In the genomic region with DNA sequence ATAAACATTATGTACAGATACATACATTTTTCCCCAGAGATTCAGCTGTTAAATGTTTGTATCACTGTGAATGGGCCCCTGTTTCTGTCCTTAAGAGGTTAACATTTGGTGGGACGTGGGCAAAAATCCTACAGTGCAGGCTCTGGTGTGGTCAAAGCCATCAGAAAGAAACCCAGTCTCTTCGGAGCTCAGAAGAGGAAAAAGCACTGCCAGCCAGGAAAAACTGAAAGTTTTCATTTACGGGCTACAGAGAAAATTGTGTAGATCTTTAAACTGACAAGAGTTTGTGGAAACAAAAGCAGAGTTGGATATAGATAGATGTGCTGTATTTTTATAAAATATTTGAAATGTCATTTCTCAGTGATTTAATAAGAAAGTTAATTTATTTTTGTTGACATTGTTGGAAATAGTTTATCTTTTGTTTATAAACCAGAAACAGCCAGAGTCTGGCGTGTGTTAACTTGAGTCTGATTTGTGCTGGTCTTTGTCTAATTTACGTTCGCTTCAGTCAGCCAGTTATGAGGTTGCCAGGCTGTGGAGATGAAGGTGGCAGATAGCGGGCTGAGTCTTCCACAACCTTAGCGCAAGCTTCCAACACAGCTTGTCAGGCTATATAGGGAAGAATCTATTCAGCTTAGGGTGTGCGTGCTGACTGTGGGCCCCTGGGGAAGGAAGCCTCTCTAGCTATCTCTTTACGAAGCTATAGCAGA, we compare ENCODE assay signal across 1 cellular context.
TF ChIP-seq lines count a peak whose summit lies in the region.

No MANE protein-coding gene starts in this region.

TF ChIP-seq in HepG2, 621 proteins besides CTCF, POLR2A, EP300 and RAD21:
- TF ChIP-seq IKZF4 (CRISPR knock-in tag; IDR thresholded peaks at IDR 0.05; ENCODE audit: borderline replicate concordance, low read depth, not compliant biosample characterization) (no peak), ZSCAN21 (CRISPR knock-in tag; IDR thresholded peaks at IDR 0.05; ENCODE audit: borderline replicate concordance) (no peak), YY1 (IDR thresholded peaks at IDR 0.05; ENCODE audit: insufficient read depth, insufficient replicate concordance, low read depth, low read length) (no peak), ZNF335 (CRISPR knock-in tag; IDR thresholded peaks at IDR 0.05) (no peak), CBX1 (IDR thresholded peaks at IDR 0.05; ENCODE audit: low read depth) (no peak), NCOA2 (CRISPR knock-in tag; IDR thresholded peaks at IDR 0.05) (no peak)
- TF ChIP-seq, protein P1, sequence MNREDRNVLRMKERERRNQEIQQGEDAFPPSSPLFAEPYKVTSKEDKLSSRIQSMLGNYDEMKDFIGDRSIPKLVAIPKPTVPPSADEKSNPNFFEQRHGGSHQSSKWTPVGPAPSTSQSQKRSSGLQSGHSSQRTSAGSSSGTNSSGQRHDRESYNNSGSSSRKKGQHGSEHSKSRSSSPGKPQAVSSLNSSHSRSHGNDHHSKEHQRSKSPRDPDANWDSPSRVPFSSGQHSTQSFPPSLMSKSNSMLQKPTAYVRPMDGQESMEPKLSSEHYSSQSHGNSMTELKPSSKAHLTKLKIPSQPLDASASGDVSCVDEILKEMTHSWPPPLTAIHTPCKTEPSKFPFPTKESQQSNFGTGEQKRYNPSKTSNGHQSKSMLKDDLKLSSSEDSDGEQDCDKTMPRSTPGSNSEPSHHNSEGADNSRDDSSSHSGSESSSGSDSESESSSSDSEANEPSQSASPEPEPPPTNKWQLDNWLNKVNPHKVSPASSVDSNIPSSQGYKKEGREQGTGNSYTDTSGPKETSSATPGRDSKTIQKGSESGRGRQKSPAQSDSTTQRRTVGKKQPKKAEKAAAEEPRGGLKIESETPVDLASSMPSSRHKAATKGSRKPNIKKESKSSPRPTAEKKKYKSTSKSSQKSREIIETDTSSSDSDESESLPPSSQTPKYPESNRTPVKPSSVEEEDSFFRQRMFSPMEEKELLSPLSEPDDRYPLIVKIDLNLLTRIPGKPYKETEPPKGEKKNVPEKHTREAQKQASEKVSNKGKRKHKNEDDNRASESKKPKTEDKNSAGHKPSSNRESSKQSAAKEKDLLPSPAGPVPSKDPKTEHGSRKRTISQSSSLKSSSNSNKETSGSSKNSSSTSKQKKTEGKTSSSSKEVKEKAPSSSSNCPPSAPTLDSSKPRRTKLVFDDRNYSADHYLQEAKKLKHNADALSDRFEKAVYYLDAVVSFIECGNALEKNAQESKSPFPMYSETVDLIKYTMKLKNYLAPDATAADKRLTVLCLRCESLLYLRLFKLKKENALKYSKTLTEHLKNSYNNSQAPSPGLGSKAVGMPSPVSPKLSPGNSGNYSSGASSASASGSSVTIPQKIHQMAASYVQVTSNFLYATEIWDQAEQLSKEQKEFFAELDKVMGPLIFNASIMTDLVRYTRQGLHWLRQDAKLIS (CRISPR knock-in tag; IDR thresholded peaks at IDR 0.05) = no peak
- TF ChIP-seq, protein P2, sequence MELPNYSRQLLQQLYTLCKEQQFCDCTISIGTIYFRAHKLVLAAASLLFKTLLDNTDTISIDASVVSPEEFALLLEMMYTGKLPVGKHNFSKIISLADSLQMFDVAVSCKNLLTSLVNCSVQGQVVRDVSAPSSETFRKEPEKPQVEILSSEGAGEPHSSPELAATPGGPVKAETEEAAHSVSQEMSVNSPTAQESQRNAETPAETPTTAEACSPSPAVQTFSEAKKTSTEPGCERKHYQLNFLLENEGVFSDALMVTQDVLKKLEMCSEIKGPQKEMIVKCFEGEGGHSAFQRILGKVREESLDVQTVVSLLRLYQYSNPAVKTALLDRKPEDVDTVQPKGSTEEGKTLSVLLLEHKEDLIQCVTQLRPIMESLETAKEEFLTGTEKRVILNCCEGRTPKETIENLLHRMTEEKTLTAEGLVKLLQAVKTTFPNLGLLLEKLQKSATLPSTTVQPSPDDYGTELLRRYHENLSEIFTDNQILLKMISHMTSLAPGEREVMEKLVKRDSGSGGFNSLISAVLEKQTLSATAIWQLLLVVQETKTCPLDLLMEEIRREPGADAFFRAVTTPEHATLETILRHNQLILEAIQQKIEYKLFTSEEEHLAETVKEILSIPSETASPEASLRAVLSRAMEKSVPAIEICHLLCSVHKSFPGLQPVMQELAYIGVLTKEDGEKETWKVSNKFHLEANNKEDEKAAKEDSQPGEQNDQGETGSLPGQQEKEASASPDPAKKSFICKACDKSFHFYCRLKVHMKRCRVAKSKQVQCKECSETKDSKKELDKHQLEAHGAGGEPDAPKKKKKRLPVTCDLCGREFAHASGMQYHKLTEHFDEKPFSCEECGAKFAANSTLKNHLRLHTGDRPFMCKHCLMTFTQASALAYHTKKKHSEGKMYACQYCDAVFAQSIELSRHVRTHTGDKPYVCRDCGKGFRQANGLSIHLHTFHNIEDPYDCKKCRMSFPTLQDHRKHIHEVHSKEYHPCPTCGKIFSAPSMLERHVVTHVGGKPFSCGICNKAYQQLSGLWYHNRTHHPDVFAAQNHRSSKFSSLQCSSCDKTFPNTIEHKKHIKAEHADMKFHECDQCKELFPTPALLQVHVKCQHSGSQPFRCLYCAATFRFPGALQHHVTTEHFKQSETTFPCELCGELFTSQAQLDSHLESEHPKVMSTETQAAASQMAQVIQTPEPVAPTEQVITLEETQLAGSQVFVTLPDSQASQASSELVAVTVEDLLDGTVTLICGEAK (IDR thresholded peaks at IDR 0.05) = no peak
- TF ChIP-seq, protein P2 (CRISPR knock-in tag; IDR thresholded peaks at IDR 0.05) = no peak
- TF ChIP-seq, protein P3, sequence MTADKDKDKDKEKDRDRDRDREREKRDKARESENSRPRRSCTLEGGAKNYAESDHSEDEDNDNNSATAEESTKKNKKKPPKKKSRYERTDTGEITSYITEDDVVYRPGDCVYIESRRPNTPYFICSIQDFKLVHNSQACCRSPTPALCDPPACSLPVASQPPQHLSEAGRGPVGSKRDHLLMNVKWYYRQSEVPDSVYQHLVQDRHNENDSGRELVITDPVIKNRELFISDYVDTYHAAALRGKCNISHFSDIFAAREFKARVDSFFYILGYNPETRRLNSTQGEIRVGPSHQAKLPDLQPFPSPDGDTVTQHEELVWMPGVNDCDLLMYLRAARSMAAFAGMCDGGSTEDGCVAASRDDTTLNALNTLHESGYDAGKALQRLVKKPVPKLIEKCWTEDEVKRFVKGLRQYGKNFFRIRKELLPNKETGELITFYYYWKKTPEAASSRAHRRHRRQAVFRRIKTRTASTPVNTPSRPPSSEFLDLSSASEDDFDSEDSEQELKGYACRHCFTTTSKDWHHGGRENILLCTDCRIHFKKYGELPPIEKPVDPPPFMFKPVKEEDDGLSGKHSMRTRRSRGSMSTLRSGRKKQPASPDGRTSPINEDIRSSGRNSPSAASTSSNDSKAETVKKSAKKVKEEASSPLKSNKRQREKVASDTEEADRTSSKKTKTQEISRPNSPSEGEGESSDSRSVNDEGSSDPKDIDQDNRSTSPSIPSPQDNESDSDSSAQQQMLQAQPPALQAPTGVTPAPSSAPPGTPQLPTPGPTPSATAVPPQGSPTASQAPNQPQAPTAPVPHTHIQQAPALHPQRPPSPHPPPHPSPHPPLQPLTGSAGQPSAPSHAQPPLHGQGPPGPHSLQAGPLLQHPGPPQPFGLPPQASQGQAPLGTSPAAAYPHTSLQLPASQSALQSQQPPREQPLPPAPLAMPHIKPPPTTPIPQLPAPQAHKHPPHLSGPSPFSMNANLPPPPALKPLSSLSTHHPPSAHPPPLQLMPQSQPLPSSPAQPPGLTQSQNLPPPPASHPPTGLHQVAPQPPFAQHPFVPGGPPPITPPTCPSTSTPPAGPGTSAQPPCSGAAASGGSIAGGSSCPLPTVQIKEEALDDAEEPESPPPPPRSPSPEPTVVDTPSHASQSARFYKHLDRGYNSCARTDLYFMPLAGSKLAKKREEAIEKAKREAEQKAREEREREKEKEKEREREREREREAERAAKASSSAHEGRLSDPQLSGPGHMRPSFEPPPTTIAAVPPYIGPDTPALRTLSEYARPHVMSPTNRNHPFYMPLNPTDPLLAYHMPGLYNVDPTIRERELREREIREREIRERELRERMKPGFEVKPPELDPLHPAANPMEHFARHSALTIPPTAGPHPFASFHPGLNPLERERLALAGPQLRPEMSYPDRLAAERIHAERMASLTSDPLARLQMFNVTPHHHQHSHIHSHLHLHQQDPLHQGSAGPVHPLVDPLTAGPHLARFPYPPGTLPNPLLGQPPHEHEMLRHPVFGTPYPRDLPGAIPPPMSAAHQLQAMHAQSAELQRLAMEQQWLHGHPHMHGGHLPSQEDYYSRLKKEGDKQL (CRISPR knock-in tag; IDR thresholded peaks at IDR 0.05; ENCODE audit: low read depth) = no peak
